ENCODE assay signal across 1 cellular context in genomic region chr6:1313364-1313754, GRCh38.
TF ChIP-seq lines count a peak whose summit lies in the region.

No MANE protein-coding gene starts in this region.

TF ChIP-seq in GM23338, 12 proteins besides CTCF, POLR2A, EP300 and RAD21 (continued from another document):
- no peak for TF ChIP-seq ZNF462 (CRISPR knock-in tag; IDR thresholded peaks at IDR 0.05)
- TF ChIP-seq, protein P1, sequence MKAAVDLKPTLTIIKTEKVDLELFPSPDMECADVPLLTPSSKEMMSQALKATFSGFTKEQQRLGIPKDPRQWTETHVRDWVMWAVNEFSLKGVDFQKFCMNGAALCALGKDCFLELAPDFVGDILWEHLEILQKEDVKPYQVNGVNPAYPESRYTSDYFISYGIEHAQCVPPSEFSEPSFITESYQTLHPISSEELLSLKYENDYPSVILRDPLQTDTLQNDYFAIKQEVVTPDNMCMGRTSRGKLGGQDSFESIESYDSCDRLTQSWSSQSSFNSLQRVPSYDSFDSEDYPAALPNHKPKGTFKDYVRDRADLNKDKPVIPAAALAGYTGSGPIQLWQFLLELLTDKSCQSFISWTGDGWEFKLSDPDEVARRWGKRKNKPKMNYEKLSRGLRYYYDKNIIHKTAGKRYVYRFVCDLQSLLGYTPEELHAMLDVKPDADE (IDR thresholded peaks at IDR 0.05), result no peak
- TF ChIP-seq NANOG (IDR thresholded peaks at IDR 0.05; ENCODE audit: borderline replicate concordance), result no peak
- no peak for TF ChIP-seq CREB1 (CRISPR knock-in tag; IDR thresholded peaks at IDR 0.05; ENCODE audit: low read depth)
- no peak for TF ChIP-seq EZH2 (IDR thresholded peaks at IDR 0.05; ENCODE audit: low read depth, unreplicated experiment)
- TF ChIP-seq REST (IDR thresholded peaks at IDR 0.05; ENCODE audit: unreplicated experiment), result no peak
